17 cellular contexts compared by ENCODE assay signal in the genomic region with DNA sequence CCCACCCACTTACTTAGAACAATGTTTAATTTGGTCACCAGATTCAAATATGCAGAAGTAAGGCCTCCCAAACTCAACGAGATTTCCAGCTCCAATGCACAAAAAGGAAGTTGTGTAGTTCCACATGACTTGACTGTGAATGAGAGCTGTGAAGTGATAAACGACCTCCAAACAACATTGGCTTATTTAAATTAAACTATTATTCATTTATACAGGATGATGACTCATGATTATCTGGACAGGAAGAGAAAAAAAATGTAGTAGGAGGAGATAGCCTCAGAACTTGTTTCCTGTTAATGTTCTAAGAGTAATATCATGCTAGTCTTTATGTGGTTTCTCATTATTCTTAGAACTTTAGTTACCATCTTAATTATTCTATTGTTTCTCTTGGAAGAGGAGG.
DNase-seq lines count a peak whose midpoint lies in the region; ATAC-seq, FAIRE-seq and TF ChIP-seq lines count a peak whose summit lies in the region.
"Had no signal": no experiment of that assay in that cellular context is flagged by ENCODE, and none has a peak within 500 bp of the region (broad histone marks: within the 10 kb centered on the region; RNA-seq: fewer than 3 reads in every experiment).

No MANE protein-coding gene starts in this region.

- intact Hi-C loops in posterior cingulate gyrus (cut with DNase I): no loop called here
- intact Hi-C loops in activated CD4-positive, alpha-beta T cell treated with anti-CD3 and anti-CD28 coated beads for 36 hours (cut with DNase I, micrococcal nuclease): no loop called here
- intact Hi-C loops in prostate gland (cut with DNase I): no loop called here

- no peak for TF ChIP-seq POLR2A in prostate gland (IDR thresholded peaks at IDR 0.05)

- H3K36me3 ChIP-seq in prostate gland: no peaks in the 10 kb centered on the region
- H3K36me3 ChIP-seq: left lung, thoracic aorta had no signal

- peak overlapping the region; percentile 35 for H3K4me3 Mint-ChIP-seq in progenitor cell of endocrine pancreas (ENCODE audit: low read depth)
- H3K4me3 Mint-ChIP-seq in activated CD4-positive, alpha-beta T cell treated with anti-CD3 and anti-CD28 coated beads for 36 hours: no peak overlapping the region
- H3K4me3 Mint-ChIP-seq: activated naive CD8-positive, alpha-beta T cell treated with anti-CD3 and anti-CD28 coated beads, Interleukin-2, amount 50 U/mL, for 24 hours had no signal

- peak; percentile 48 for DNase-seq in DMS53 (lab: John Stamatoyannopoulos, UW)
- peak; percentile 70 for DNase-seq in RCC 7860 (ENCODE audit: low spot score)
- DNase-seq in epithelial cell of proximal tubule (ENCODE audit: low read depth): no peak
- DNase-seq in progenitor cell of endocrine pancreas (ENCODE audit: low spot score, unreplicated experiment): no peak
- DNase-seq in posterior cingulate gyrus: no peak
- DNase-seq in activated CD4-positive, alpha-beta T cell treated with anti-CD3 and anti-CD28 coated beads for 4 hours: no peak
- no peak for DNase-seq in activated CD4-positive, alpha-beta T cell treated with anti-CD3 and anti-CD28 coated beads for 36 hours
- DNase-seq in prostate gland (ENCODE audit: low spot score): no peak
- DNase-seq: activated naive CD8-positive, alpha-beta T cell treated with anti-CD3 and anti-CD28 coated beads, Interleukin-2, amount 50 U/mL, for 24 hours; left lung; NCI-H1092 treated with DMSO at 0.1 percent for 48 hours; NCI-H82; stimulated activated CD4-positive, alpha-beta T cell treated with anti-CD3 and anti-CD28 coated beads, Interleukin-4, amount 100 ng/mL, for 24 hours; T-helper 2 cell had no signal

- no peaks in the 10 kb centered on the region for H3K27me3 Mint-ChIP-seq in progenitor cell of endocrine pancreas
- H3K27me3 Mint-ChIP-seq in activated CD4-positive, alpha-beta T cell treated with anti-CD3 and anti-CD28 coated beads for 36 hours: no peaks in the 10 kb centered on the region
- H3K27me3 Mint-ChIP-seq: activated naive CD8-positive, alpha-beta T cell treated with anti-CD3 and anti-CD28 coated beads, Interleukin-2, amount 50 U/mL, for 24 hours had no signal

- H3K36me3 Mint-ChIP-seq in progenitor cell of endocrine pancreas (ENCODE audit: insufficient read depth): peaks cover 7% of the 10 kb centered on the region
- H3K36me3 Mint-ChIP-seq in activated CD4-positive, alpha-beta T cell treated with anti-CD3 and anti-CD28 coated beads for 36 hours (ENCODE audit: low read depth): no peaks in the 10 kb centered on the region

- ATAC-seq in activated CD4-positive, alpha-beta T cell treated with anti-CD3 and anti-CD28 coated beads for 36 hours: no peak
- ATAC-seq: activated naive CD8-positive, alpha-beta T cell treated with anti-CD3 and anti-CD28 coated beads, Interleukin-2, amount 50 U/mL, for 24 hours; esophagus mucosa; left lung had no signal

- peaks cover 18% of the 10 kb centered on the region for H3K9me3 Mint-ChIP-seq in progenitor cell of endocrine pancreas (ENCODE audit: low read depth)
- H3K9me3 Mint-ChIP-seq in activated CD4-positive, alpha-beta T cell treated with anti-CD3 and anti-CD28 coated beads for 36 hours (ENCODE audit: low read depth): no peaks in the 10 kb centered on the region

- H3K9me3 ChIP-seq in prostate gland: no peaks in the 10 kb centered on the region
- H3K9me3 ChIP-seq: left lung, thoracic aorta had no signal

- peak; percentile 45 for FAIRE-seq in RCC 7860 (lab: Jason Lieb, UNC)

- POLR2A ChIA-PET in activated CD4-positive, alpha-beta T cell treated with anti-CD3 and anti-CD28 coated beads for 36 hours (lab: Charles Lee): no interaction called here

- H3K4me1 Mint-ChIP-seq in progenitor cell of endocrine pancreas (ENCODE audit: low read depth): peaks cover 33% of the 10 kb centered on the region
- H3K4me1 Mint-ChIP-seq in activated CD4-positive, alpha-beta T cell treated with anti-CD3 and anti-CD28 coated beads for 36 hours: no peaks in the 10 kb centered on the region

- H3K27ac Mint-ChIP-seq in progenitor cell of endocrine pancreas: peak overlapping the region; percentile 87
- no peak overlapping the region for H3K27ac Mint-ChIP-seq in activated CD4-positive, alpha-beta T cell treated with anti-CD3 and anti-CD28 coated beads for 36 hours
- H3K27ac Mint-ChIP-seq: activated naive CD8-positive, alpha-beta T cell treated with anti-CD3 and anti-CD28 coated beads, Interleukin-2, amount 50 U/mL, for 24 hours had no signal

- peak overlapping the region; percentile 42 for H3K4me3 ChIP-seq in epithelial cell of proximal tubule (ENCODE audit: low read depth, low read length)
- no peak overlapping the region for H3K4me3 ChIP-seq in prostate gland
- H3K4me3 ChIP-seq: left lung, thoracic aorta had no signal

- 24% methylated on average over 2 of the region's 2 CpGs for WGBS in prostate gland

- H3K27me3 ChIP-seq in prostate gland (replicated peaks; ENCODE audit: insufficient read depth): no peaks in the 10 kb centered on the region
- H3K27me3 ChIP-seq: left lung had no signal

- no peaks in the 10 kb centered on the region for H3K4me1 ChIP-seq in prostate gland (replicated peaks)
- H3K4me1 ChIP-seq: left lung, parathyroid adenoma had no signal

- TF ChIP-seq CTCF in epithelial cell of proximal tubule (conservative IDR thresholded peaks at IDR 0.05; ENCODE audit: low read depth, low read length): no peak
- no peak for TF ChIP-seq CTCF in progenitor cell of endocrine pancreas (IDR thresholded peaks at IDR 0.05; ENCODE audit: unreplicated experiment)
- TF ChIP-seq CTCF in prostate gland (IDR thresholded peaks at IDR 0.05): no peak

- CTCF ChIA-PET in activated CD4-positive, alpha-beta T cell treated with anti-CD3 and anti-CD28 coated beads for 36 hours (lab: Charles Lee): interaction anchor here (0.8 kb wide), 1 partner anchor 16 kb away, joined by 3 read pairs; no protein-coding TSS in a partner anchor

- no peak overlapping the region for H3K27ac ChIP-seq in prostate gland
- H3K27ac ChIP-seq: left lung, parathyroid adenoma, thoracic aorta had no signal

Comparison
In these comparisons a context has a peak if more than half of its experiments do, and no peak if none do; other contexts are left out.
1. DNase-seq: peak in DMS53 (single experiment) and RCC 7860 (single experiment); none in epithelial cell of proximal tubule (single experiment), progenitor cell of endocrine pancreas (single experiment), posterior cingulate gyrus (0 of 10), activated CD4-positive, alpha-beta T cell treated with anti-CD3 and anti-CD28 coated beads for 4 hours (0 of 2), activated CD4-positive, alpha-beta T cell treated with anti-CD3 and anti-CD28 coated beads for 36 hours (single experiment) and prostate gland (single experiment).